Comparison of ENCODE assay signal across 23 cellular contexts in genomic region chr2:124580263-124580662, GRCh38.
"Had no signal": no experiment of that assay in that cellular context is flagged by ENCODE, and none has a peak within 500 bp of the region (broad histone marks: within the 10 kb centered on the region; RNA-seq: fewer than 3 reads in every experiment).

No MANE protein-coding gene starts in this region.

- ATAC-seq: effector memory CD8-positive, alpha-beta T cell; esophagus mucosa; gastrocnemius medialis; heart right ventricle; left cardiac atrium; left lung; left ventricle myocardium superior; lower lobe of right lung; mucosa of descending colon; naive thymus-derived CD8-positive, alpha-beta T cell had no signal

- H3K36me3 ChIP-seq: esophagus squamous epithelium, gastrocnemius medialis, heart right ventricle, left lung, lower lobe of right lung had no signal

- H3K4me3 ChIP-seq: esophagus squamous epithelium, gastrocnemius medialis, heart right ventricle, left lung, lower lobe of right lung, mucosa of descending colon had no signal

- H3K4me1 ChIP-seq: esophagus squamous epithelium, gastrocnemius medialis, heart right ventricle, left lung, lower lobe of right lung had no signal

- DNase-seq: cortex of kidney; effector CD8-positive, alpha-beta T cell; effector memory CD8-positive, alpha-beta T cell; endodermal cell; erythroblast; esophagus squamous epithelium; foreskin fibroblast; foreskin melanocyte; gastrocnemius medialis; glutamatergic neuron; head of caudate nucleus; heart right ventricle; hippocampal formation; left cardiac atrium; left lung; left ventricle myocardium superior; lower lobe of right lung; mesenchymal stem cell; mucosa of descending colon; naive B cell; naive thymus-derived CD8-positive, alpha-beta T cell had no signal

- H3K27ac ChIP-seq: epithelial cell of prostate, esophagus squamous epithelium, gastrocnemius medialis, heart right ventricle, left lung, lower lobe of right lung had no signal

- H3K27me3 ChIP-seq: esophagus squamous epithelium, gastrocnemius medialis, heart right ventricle, left lung had no signal

- H3K9me3 ChIP-seq: esophagus squamous epithelium, gastrocnemius medialis, heart right ventricle, left lung, lower lobe of right lung, mucosa of descending colon had no signal
